Comparison of ENCODE assay signal across 21 cellular contexts in genomic region chr17:68953340-68953997, GRCh38. TPM values are rescaled to one million over a fixed set of nuclear protein-coding genes. Genes with fewer than 3 reads are reported as not detected.
DNase-seq lines count a peak whose midpoint lies in the region; ATAC-seq, FAIRE-seq and TF ChIP-seq lines count a peak whose summit lies in the region.
"Had no signal": no experiment of that assay in that cellular context is flagged by ENCODE, and none has a peak within 500 bp of the region (broad histone marks: within the 10 kb centered on the region; RNA-seq: fewer than 3 reads in every experiment).

No MANE protein-coding gene starts in this region.

- TF ChIP-seq EP300 in K562 (IDR thresholded peaks at IDR 0.05; ENCODE audit: low read length): no peak

- H3K36me3 ChIP-seq in K562 (ENCODE audit: control insufficient read depth, insufficient read depth, low read length) (no peaks in the 10 kb centered on the region), testis (ENCODE audit: low read depth, missing control alignments) (no peaks in the 10 kb centered on the region)

- intact Hi-C loops in K562 (cut with micrococcal nuclease) (no loop called here), testis (cut with DNase I; ENCODE audit: low total_unique reads) (no loop called here)

- DNase-seq in K562 (ENCODE audit: extremely low read depth in 1 of 4, low spot score in 3 of 4): no peak
- peak; percentile 35 for DNase-seq in globus pallidus (ENCODE audit: low spot score)
- no peak for DNase-seq in osteocyte (ENCODE audit: extremely low spot score, unreplicated experiment)
- DNase-seq in testis: no peak
- no peak for DNase-seq in effector CD4-positive, alpha-beta T cell
- DNase-seq in activated T-cell treated with anti-CD3 and anti-CD28 coated beads, Interleukin-2, amount 50 U/mL, for 1 hour: no peak
- no peak for DNase-seq in DMS53 treated with DMSO at 0.1 percent for 48 hours (lab: John Stamatoyannopoulos, UW; ENCODE audit: unreplicated experiment)
- DNase-seq: activated CD4-positive, alpha-beta T cell treated with anti-CD3 and anti-CD28 coated beads, Interleukin-2, amount 50 U/mL, for 48 hours; activated T-cell treated with anti-CD3 and anti-CD28 coated beads, Interleukin-2, amount 50 U/mL, for 4 hours; AML-193; Calu3; MV-4-11; NCI-H82; stimulated activated naive B cell treated with anti-CD40 and anti-IgM and Interleukin-4, amounts not matched to agents 10 μg/mL and 1 μg/mL and 100 μg/mL, for 72 hours had no signal

- POLR2A ChIA-PET in K562 (lab: Yijun Ruan, JAX): interaction anchor here (1.0 kb wide), 1 partner anchor 42 kb away, joined by 4 read pairs; no protein-coding TSS in a partner anchor

- peak overlapping the region in 1 of 2 experiments; percentile 26; a peak in 1 of 4 replicates for H3K9ac ChIP-seq in K562 (ENCODE audit: insufficient read depth in 1 of 2, low read depth in 2 of 2, low read length in 2 of 2)

- peak overlapping the region; percentile 0; the same call in 1 of the 2 replicates for H3K4me3 ChIP-seq in K562
- peak overlapping the region; percentile 29 to 63 for H3K4me3 ChIP-seq in testis
- H3K4me3 ChIP-seq: GM12878 had no signal

- H3K4me1 ChIP-seq in K562 (replicated peaks in 1 of 2; ENCODE audit: control insufficient read depth in 2 of 2, insufficient read depth in 2 of 2, low read length in 2 of 2): peaks cover 0 to 12% of the 10 kb centered on the region in 2 experiments; a peak in 3 of 5 replicates
- peaks cover 11% of the 10 kb centered on the region for H3K4me1 ChIP-seq in testis

- H3K4me3 Mint-ChIP-seq in osteocyte (ENCODE audit: unreplicated experiment): peak overlapping the region; percentile 59
- H3K4me3 Mint-ChIP-seq: activated naive CD8-positive, alpha-beta T cell; activated T-cell treated with anti-CD3 and anti-CD28 coated beads, Interleukin-2, amount 50 U/mL, for 4 hours; central memory CD8-positive, alpha-beta T cell; stimulated activated naive B cell treated with anti-CD40 and anti-IgM and Interleukin-4, amounts not matched to agents 10 μg/mL and 1 μg/mL and 100 μg/mL, for 72 hours had no signal

- peak overlapping the region; percentile 90 for H3K27ac Mint-ChIP-seq in osteocyte (ENCODE audit: unreplicated experiment)
- H3K27ac Mint-ChIP-seq: activated naive CD8-positive, alpha-beta T cell; stimulated activated naive B cell treated with anti-CD40 and anti-IgM and Interleukin-4, amounts not matched to agents 10 μg/mL and 1 μg/mL and 100 μg/mL, for 72 hours had no signal

- no peaks in the 10 kb centered on the region for H3K9me1 ChIP-seq in K562 (ENCODE audit: control insufficient read depth, insufficient read depth, low read length)

- no peaks in the 10 kb centered on the region for H4K20me1 ChIP-seq in K562 (replicated peaks; ENCODE audit: control insufficient read depth, insufficient read depth, low read length)

- no peak for TF ChIP-seq RAD21 in K562 (CRISPR knock-in tag; conservative IDR thresholded peaks at IDR 0.05 in 1 of 2, IDR thresholded peaks at IDR 0.05 in 1 of 2)

- TF ChIP-seq POLR2A in K562 (conservative IDR thresholded peaks at IDR 0.05) (no peak), testis (IDR thresholded peaks at IDR 0.05) (no peak)

- ATAC-seq in K562: peak; percentile 63
- ATAC-seq in activated CD4-positive, CD25-positive, alpha-beta regulatory T cell treated with anti-CD3 and anti-CD28 coated beads, Interleukin-2, amount 50 U/mL, for 24 hours: no peak
- ATAC-seq: activated T-cell treated with anti-CD3 and anti-CD28 coated beads, Interleukin-2, amount 50 U/mL, for 4 hours; GM12878; Panc1; stimulated activated naive B cell treated with anti-CD40 and anti-IgM and Interleukin-4, amounts not matched to agents 10 μg/mL and 1 μg/mL and 100 μg/mL, for 72 hours had no signal

- 38% methylated on average over 4 of the region's 4 CpGs for WGBS in K562 (ENCODE audit: insufficient coverage, low coverage, missing lambda C conversion rate)
- 44 to 48% methylated on average over 4 of the region's 4 CpGs for WGBS in testis, 2 donors

- H3K9me3 Mint-ChIP-seq in osteocyte (ENCODE audit: unreplicated experiment): no peaks in the 10 kb centered on the region
- H3K9me3 Mint-ChIP-seq: activated T-cell treated with anti-CD3 and anti-CD28 coated beads, Interleukin-2, amount 50 U/mL, for 4 hours; central memory CD8-positive, alpha-beta T cell; stimulated activated naive B cell treated with anti-CD40 and anti-IgM and Interleukin-4, amounts not matched to agents 10 μg/mL and 1 μg/mL and 100 μg/mL, for 72 hours had no signal

- H3K27me3 ChIP-seq in K562 (ENCODE audit: control insufficient read depth in 2 of 2, insufficient read depth in 2 of 2, low read length in 2 of 2) (no peaks in the 10 kb centered on the region), testis (no peaks in the 10 kb centered on the region)

- CTCF ChIA-PET in K562 (lab: Yijun Ruan, JAX; ENCODE audit: low intra/inter-chr PET ratio): no interaction called here

- no peak for FAIRE-seq in K562 (lab: Jason Lieb, UNC)
- FAIRE-seq: GM12878, islet of Langerhans, TTC549 had no signal

- TF ChIP-seq CTCF in K562 (IDR thresholded peaks at IDR 0.05 in 2 of 3, conservative IDR thresholded peaks at IDR 0.05 in 1 of 3; ENCODE audit: insufficient read depth in 2 of 3, low read depth in 1 of 3, low read length in 3 of 3): no peak; a peak in 1 of 6 replicates
- no peak for TF ChIP-seq CTCF in osteocyte (IDR thresholded peaks at IDR 0.05)
- peak in 1 of 3 experiments; percentile 3 for TF ChIP-seq CTCF in testis (IDR thresholded peaks at IDR 0.05)

- H3K4me1 Mint-ChIP-seq in osteocyte (ENCODE audit: unreplicated experiment): peaks cover 28% of the 10 kb centered on the region
- H3K4me1 Mint-ChIP-seq: central memory CD8-positive, alpha-beta T cell; stimulated activated naive B cell treated with anti-CD40 and anti-IgM and Interleukin-4, amounts not matched to agents 10 μg/mL and 1 μg/mL and 100 μg/mL, for 72 hours had no signal

- H3K27ac ChIP-seq in K562 (ENCODE audit: extremely low read depth, low read depth, low read length) (peak overlapping the region; percentile 2; the same call in 1 of the 3 replicates), testis (peak overlapping the region; percentile 69 to 81)

- no peaks in the 10 kb centered on the region for H3K27me3 Mint-ChIP-seq in osteocyte (ENCODE audit: unreplicated experiment)
- H3K27me3 Mint-ChIP-seq: stimulated activated naive B cell treated with anti-CD40 and anti-IgM and Interleukin-4, amounts not matched to agents 10 μg/mL and 1 μg/mL and 100 μg/mL, for 72 hours had no signal

- peak overlapping the region; percentile 40 for H3K4me2 ChIP-seq in K562 (ENCODE audit: insufficient read depth, low read length)

- H3K36me3 Mint-ChIP-seq in osteocyte (ENCODE audit: unreplicated experiment): peaks cover 5% of the 10 kb centered on the region
- H3K36me3 Mint-ChIP-seq: activated naive CD8-positive, alpha-beta T cell; stimulated activated naive B cell treated with anti-CD40 and anti-IgM and Interleukin-4, amounts not matched to agents 10 μg/mL and 1 μg/mL and 100 μg/mL, for 72 hours had no signal

- peaks cover 15% of the 10 kb centered on the region; the same call in 2 of the 3 replicates for H3K79me2 ChIP-seq in K562 (ENCODE audit: control insufficient read depth, insufficient read depth, low read length)

- H3K9me3 ChIP-seq in K562 (replicated peaks; ENCODE audit: control insufficient read depth, insufficient read depth, low read depth, low read length) (no peaks in the 10 kb centered on the region), testis (no peaks in the 10 kb centered on the region)

- H2AFZ ChIP-seq in K562 (ENCODE audit: low read depth, low read length): peak overlapping the region; percentile 52; the same call in 1 of the 2 replicates

- BruUV-seq in K562 (replicated peaks; lab: Mats Ljungman, UMichigan): no TSS peak

- in situ Hi-C loops in K562 (cut with MboI): loop anchor here (25.0 kb wide), 1 partner anchor 284 kb away; the partner anchor contains the start of gene ABCA10

TF ChIP-seq in K562, 482 proteins besides CTCF, POLR2A, EP300 and RAD21 (continues in another document):
- TF ChIP-seq ZBED1 (IDR thresholded peaks at IDR 0.05): no peak
- TF ChIP-seq TRIM24 (IDR thresholded peaks at IDR 0.05): no peak
- TF ChIP-seq MEF2A (IDR thresholded peaks at IDR 0.05; ENCODE audit: control insufficient read depth, low read depth, low read length): no peak
- no peak for TF ChIP-seq ZNF41 (CRISPR knock-in tag; conservative IDR thresholded peaks at IDR 0.05)
- no peak for TF ChIP-seq ETS1 (conservative IDR thresholded peaks at IDR 0.05; ENCODE audit: control insufficient read depth, low read depth, low read length)
- TF ChIP-seq MCM2 (IDR thresholded peaks at IDR 0.05; ENCODE audit: low read depth): no peak

RNA-seq across cellular contexts. Expression of gene ABCA8, which starts 1.7 kb away (rescaled TPM):
- total RNA-seq in K562 (2011; cell fraction: chromatin; rRNA removed; ENCODE audit: low replicate concordance): 12.6 and 57.0 TPM in 2 replicates
- 4.8 and 12.1 TPM in 2 replicates for total RNA-seq in K562 (2011; cell fraction: nucleolus; rRNA removed)
- total RNA-seq in K562 (2011; cell fraction: nucleoplasm; rRNA removed): 17.3 and 21.3 TPM in 2 replicates
- total RNA-seq in K562 (2014; rRNA removed) (7.2 and 12.9 TPM in 2 replicates), K562 (2014; rRNA removed; fragmentation: Illumina TruSeq; extraction: Trizol) (12.7 and 15.1 TPM in 2 replicates), K562 (2015; rRNA removed; fragmentation: Illumina TruSeq; extraction: Trizol) (13.2 and 13.9 TPM in 2 replicates), K562 (2021) (8.5 and 10.4 TPM in 2 replicates), osteocyte (34.1 and 37.0 TPM in 2 replicates), testis (100 to 1,000 TPM; 188 to 249 TPM)
- polyA plus RNA-seq in K562 (2011; rRNA removed) (1.4 and 2.6 TPM in 2 replicates), K562 (2014; fragmentation: Illumina TruSeq; extraction: Trizol) (11.6 and 12.9 TPM in 2 replicates), K562 (2014; fragmentation: Nextera tagmentation; extraction: Ambion mirVana) (1 to 10 TPM; 1.8 to 2.2 TPM), K562 (2014; rRNA removed) (12.0 and 13.1 TPM in 2 replicates), testis (ENCODE audit: insufficient read depth, low read depth, low replicate concordance) (45.6 TPM)
- 0.30 and 0.49 TPM in 2 replicates for polyA plus RNA-seq in K562 (2011; cell fraction: cytosol; rRNA removed)
- 3.6 and 4.9 TPM in 2 replicates for polyA plus RNA-seq in K562 (2011; cell fraction: nucleus; rRNA removed)
- polyA plus RNA-seq in K562 (2012): 7.2 and 14.0 TPM in 2 replicates
- 4.1 and 5.4 TPM in 2 replicates for polyA minus RNA-seq in K562 (2011; rRNA and poly(A)+ RNA removed)
- 0.27 and 0.95 TPM in 2 replicates for polyA minus RNA-seq in K562 (2011; cell fraction: cytosol; rRNA and poly(A)+ RNA removed)
- 3.6 and 4.7 TPM in 2 replicates for polyA minus RNA-seq in K562 (2011; cell fraction: nucleus; rRNA and poly(A)+ RNA removed)
- total RNA-seq: Calu3 had no signal
